ENCODE assay signal across 13 cellular contexts in the genomic region with DNA sequence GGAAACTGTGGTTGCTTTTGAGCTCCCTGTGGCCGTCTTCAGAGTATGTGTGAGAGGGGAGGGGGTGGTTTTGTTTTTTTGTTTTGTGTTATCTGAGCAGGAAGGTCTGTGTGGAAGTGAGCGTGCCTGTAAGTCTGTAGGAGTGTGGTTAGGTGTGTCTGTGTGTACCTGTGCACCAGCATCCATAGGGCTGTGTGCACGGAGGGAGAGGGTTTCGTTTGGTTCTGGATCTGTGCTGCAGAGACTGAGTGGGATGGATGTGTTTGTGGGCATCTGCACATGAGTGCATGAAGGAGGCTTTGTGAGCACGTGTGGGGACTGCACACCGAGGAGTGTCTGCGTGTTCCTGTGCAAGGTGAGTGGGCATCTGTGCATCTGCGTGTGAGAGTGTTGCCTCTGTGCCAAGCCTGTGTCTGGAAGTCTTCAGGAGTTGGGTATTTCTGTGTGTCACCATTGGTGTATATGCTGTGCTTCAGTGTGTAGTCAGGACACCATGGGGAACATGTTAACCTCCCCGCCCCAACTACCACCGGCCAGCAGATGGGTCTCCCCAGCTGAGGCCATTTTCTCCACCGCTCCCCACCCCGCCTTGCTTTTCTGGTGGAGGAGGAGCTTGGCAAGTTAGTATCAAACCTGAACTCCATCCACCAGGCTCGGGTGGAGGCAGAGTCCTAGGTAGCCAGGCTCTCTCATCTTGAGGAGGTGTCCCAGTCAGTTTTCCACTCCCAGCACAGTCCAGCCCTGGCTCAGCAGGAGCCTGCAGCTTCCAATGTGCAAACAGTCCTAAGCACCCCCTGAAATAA. TPM values are rescaled to one million over a fixed set of nuclear protein-coding genes. Genes with fewer than 3 reads are reported as not detected.
DNase-seq lines count a peak whose midpoint lies in the region; ATAC-seq, FAIRE-seq and TF ChIP-seq lines count a peak whose summit lies in the region.
"Had no signal": no experiment of that assay in that cellular context is flagged by ENCODE, and none has a peak within 500 bp of the region (broad histone marks: within the 10 kb centered on the region; RNA-seq: fewer than 3 reads in every experiment).

No MANE protein-coding gene starts in this region.

- H3K4me1 Mint-ChIP-seq in chondrocyte (ENCODE audit: low read depth) (peaks cover 13% of the 10 kb centered on the region), nephron (peaks cover 24% of the 10 kb centered on the region)

- no peaks in the 10 kb centered on the region for H3K9me3 Mint-ChIP-seq in chondrocyte (ENCODE audit: low read depth)
- H3K9me3 Mint-ChIP-seq in nephron = no peaks in the 10 kb centered on the region

- H3K9me3 ChIP-seq in BE2C (no peaks in the 10 kb centered on the region), HCT116 (ENCODE audit: control insufficient read depth in 1 of 2, insufficient read depth in 1 of 2, low read depth in 1 of 2, low read length in 2 of 2) (no peaks in the 10 kb centered on the region)

- no peaks in the 10 kb centered on the region for H3K9me2 ChIP-seq in HCT116 (ENCODE audit: insufficient read depth)

- H3K27me3 Mint-ChIP-seq in chondrocyte (ENCODE audit: low read depth) (peaks cover 85% of the 10 kb centered on the region), nephron (ENCODE audit: low read depth) (peaks cover 100% of the 10 kb centered on the region)

- H3K27me3 ChIP-seq in BE2C = no peaks in the 10 kb centered on the region
- H3K27me3 ChIP-seq in HCT116 (ENCODE audit: insufficient read depth, low read length) = peaks cover 12% of the 10 kb centered on the region; the same call in 1 of the 2 replicates

- FAIRE-seq in H54 (lab: Jason Lieb, UNC) = no peak
- FAIRE-seq: HepG2 had no signal

- H3K4me3 ChIP-seq in BE2C (ENCODE audit: low read depth, low read length) = peak overlapping the region; percentile 58
- H3K4me3 ChIP-seq in HCT116 (replicated peaks in 1 of 2; ENCODE audit: low read depth in 1 of 2, low read length in 2 of 2) = no peak overlapping the region

- TF ChIP-seq POLR2A in HCT116 (IDR thresholded peaks at IDR 0.05; ENCODE audit: borderline replicate concordance, extremely low read depth, insufficient read depth, insufficient read length) = no peak
- TF ChIP-seq POLR2A in H54 (IDR thresholded peaks at IDR 0.05; ENCODE audit: low read depth, low read length) = no peak

- H2AFZ ChIP-seq in HCT116 (ENCODE audit: low read depth, low read length, poor library complexity, severe bottlenecking) = no peak overlapping the region

- no peak overlapping the region for H3K27ac ChIP-seq in HCT116 (ENCODE audit: low read depth, low read length)
- H3K27ac ChIP-seq: skin epidermis had no signal

- H3K4me2 ChIP-seq in HCT116 (ENCODE audit: low read length) = no peak overlapping the region

- POLR2A ChIA-PET in HCT116 (lab: Charles Lee) = no interaction called here

- peak; percentile 13; the same call in 1 of the 2 replicates for ATAC-seq in HCT116
- ATAC-seq in GM19467 (IDR thresholded peaks at IDR 0.05; ENCODE audit: unreplicated experiment) = no peak
- ATAC-seq: HepG2 had no signal

- TF ChIP-seq RAD21 in HCT116 (IDR thresholded peaks at IDR 0.05; ENCODE audit: low read depth) = no peak

- H3K4me3 Mint-ChIP-seq in chondrocyte (ENCODE audit: unreplicated experiment) (peak overlapping the region; percentile 20), nephron (peak overlapping the region; percentile 2 to 49 (median 32))

- BruUV-seq in HCT116 (replicated peaks; lab: Mats Ljungman, UMichigan) = no TSS peak

- no peaks in the 10 kb centered on the region for H3K79me2 ChIP-seq in HCT116 (ENCODE audit: insufficient read depth, low read length)

- H3K36me3 ChIP-seq in BE2C (no peaks in the 10 kb centered on the region), HCT116 (ENCODE audit: control insufficient read depth in 1 of 2, insufficient read depth in 2 of 2, low read length in 2 of 2) (no peaks in the 10 kb centered on the region)

- no peak for TF ChIP-seq CTCF in BE2C (IDR thresholded peaks at IDR 0.05; ENCODE audit: low read depth, low read length)
- no peak for TF ChIP-seq CTCF in HCT116 (IDR thresholded peaks at IDR 0.05 in 2 of 3, conservative IDR thresholded peaks at IDR 0.05 in 1 of 3; ENCODE audit: borderline replicate concordance in 1 of 3, insufficient read depth in 1 of 3, low read depth in 2 of 3, low read length in 2 of 3)
- TF ChIP-seq CTCF in chondrocyte (IDR thresholded peaks at IDR 0.05) = no peak
- no peak for TF ChIP-seq CTCF in nephron (IDR thresholded peaks at IDR 0.05; ENCODE audit: unreplicated experiment in 3 of 3)

- H3K27ac Mint-ChIP-seq in chondrocyte (ENCODE audit: unreplicated experiment) = no peak overlapping the region
- no peak overlapping the region for H3K27ac Mint-ChIP-seq in nephron

- no peaks in the 10 kb centered on the region for H4K20me1 ChIP-seq in HCT116 (ENCODE audit: insufficient read depth)

- no peak overlapping the region for H3K9ac ChIP-seq in HCT116 (ENCODE audit: low read length)

- CTCF ChIA-PET in HCT116 (lab: Charles Lee) = interaction anchor here (1.7 to 2.0 kb wide), 2 partner anchors 18 to 29 kb away, joined by 5 to 8 read pairs; no protein-coding TSS in a partner anchor

- peaks cover 5% of the 10 kb centered on the region; the same call in 1 of the 2 replicates for H3K4me1 ChIP-seq in BE2C
- H3K4me1 ChIP-seq in HCT116 (ENCODE audit: control insufficient read depth in 1 of 2, insufficient read depth in 2 of 2, low read length in 2 of 2) = no peaks in the 10 kb centered on the region; a peak in 1 of 4 replicates

- RAD21 ChIA-PET in HCT116 (lab: Charles Lee; ENCODE audit: low non-redundant PET in 1 of 2, low total read pairs in 2 of 2, uncharacterized antibody in 2 of 2, unreplicated experiment in 2 of 2) = interaction anchor here in 1 of 2 experiments (1.0 kb wide), 1 partner anchor 18 kb away, joined by 4 read pairs; no protein-coding TSS in a partner anchor

- DNase-seq in BE2C (no peak), HCT116 (ENCODE audit: low read depth, low spot score) (no peak), chondrocyte (ENCODE audit: low spot score) (no peak), HK-2 (ENCODE audit: unreplicated experiment) (no peak), H54 (ENCODE audit: insufficient read length, low spot score) (no peak)
- DNase-seq in central memory CD4-positive, alpha-beta T cell = no peak
- DNase-seq: activated CD8-positive, alpha-beta memory T cell treated with anti-CD3 and anti-CD28 coated beads for 24 hours; erythroblast had no signal

- intact Hi-C loops in HCT116 (cut with micrococcal nuclease) = no loop called here

- H3K36me3 Mint-ChIP-seq in chondrocyte (ENCODE audit: low read depth) = peaks cover 5% of the 10 kb centered on the region
- peaks cover 3% of the 10 kb centered on the region for H3K36me3 Mint-ChIP-seq in nephron (ENCODE audit: low read depth)

TF ChIP-seq in HCT116, 20 proteins besides CTCF, POLR2A, EP300 and RAD21 (continues in another document):
- TF ChIP-seq, protein P1, sequence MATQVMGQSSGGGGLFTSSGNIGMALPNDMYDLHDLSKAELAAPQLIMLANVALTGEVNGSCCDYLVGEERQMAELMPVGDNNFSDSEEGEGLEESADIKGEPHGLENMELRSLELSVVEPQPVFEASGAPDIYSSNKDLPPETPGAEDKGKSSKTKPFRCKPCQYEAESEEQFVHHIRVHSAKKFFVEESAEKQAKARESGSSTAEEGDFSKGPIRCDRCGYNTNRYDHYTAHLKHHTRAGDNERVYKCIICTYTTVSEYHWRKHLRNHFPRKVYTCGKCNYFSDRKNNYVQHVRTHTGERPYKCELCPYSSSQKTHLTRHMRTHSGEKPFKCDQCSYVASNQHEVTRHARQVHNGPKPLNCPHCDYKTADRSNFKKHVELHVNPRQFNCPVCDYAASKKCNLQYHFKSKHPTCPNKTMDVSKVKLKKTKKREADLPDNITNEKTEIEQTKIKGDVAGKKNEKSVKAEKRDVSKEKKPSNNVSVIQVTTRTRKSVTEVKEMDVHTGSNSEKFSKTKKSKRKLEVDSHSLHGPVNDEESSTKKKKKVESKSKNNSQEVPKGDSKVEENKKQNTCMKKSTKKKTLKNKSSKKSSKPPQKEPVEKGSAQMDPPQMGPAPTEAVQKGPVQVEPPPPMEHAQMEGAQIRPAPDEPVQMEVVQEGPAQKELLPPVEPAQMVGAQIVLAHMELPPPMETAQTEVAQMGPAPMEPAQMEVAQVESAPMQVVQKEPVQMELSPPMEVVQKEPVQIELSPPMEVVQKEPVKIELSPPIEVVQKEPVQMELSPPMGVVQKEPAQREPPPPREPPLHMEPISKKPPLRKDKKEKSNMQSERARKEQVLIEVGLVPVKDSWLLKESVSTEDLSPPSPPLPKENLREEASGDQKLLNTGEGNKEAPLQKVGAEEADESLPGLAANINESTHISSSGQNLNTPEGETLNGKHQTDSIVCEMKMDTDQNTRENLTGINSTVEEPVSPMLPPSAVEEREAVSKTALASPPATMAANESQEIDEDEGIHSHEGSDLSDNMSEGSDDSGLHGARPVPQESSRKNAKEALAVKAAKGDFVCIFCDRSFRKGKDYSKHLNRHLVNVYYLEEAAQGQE (IDR thresholded peaks at IDR 0.05; ENCODE audit: low read depth) = no peak
- TF ChIP-seq CBX3 (IDR thresholded peaks at IDR 0.05; ENCODE audit: low read depth) = no peak
- no peak for TF ChIP-seq EGR1 (IDR thresholded peaks at IDR 0.05; ENCODE audit: low read depth)
- TF ChIP-seq EZH2phosphoT487 (IDR thresholded peaks at IDR 0.05; ENCODE audit: borderline replicate concordance) = no peak
- TF ChIP-seq CEBPB (IDR thresholded peaks at IDR 0.05; ENCODE audit: low read depth) = no peak
- TF ChIP-seq, protein P2, sequence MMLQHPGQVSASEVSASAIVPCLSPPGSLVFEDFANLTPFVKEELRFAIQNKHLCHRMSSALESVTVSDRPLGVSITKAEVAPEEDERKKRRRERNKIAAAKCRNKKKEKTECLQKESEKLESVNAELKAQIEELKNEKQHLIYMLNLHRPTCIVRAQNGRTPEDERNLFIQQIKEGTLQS (IDR thresholded peaks at IDR 0.05) = no peak
- TF ChIP-seq, protein P3, sequence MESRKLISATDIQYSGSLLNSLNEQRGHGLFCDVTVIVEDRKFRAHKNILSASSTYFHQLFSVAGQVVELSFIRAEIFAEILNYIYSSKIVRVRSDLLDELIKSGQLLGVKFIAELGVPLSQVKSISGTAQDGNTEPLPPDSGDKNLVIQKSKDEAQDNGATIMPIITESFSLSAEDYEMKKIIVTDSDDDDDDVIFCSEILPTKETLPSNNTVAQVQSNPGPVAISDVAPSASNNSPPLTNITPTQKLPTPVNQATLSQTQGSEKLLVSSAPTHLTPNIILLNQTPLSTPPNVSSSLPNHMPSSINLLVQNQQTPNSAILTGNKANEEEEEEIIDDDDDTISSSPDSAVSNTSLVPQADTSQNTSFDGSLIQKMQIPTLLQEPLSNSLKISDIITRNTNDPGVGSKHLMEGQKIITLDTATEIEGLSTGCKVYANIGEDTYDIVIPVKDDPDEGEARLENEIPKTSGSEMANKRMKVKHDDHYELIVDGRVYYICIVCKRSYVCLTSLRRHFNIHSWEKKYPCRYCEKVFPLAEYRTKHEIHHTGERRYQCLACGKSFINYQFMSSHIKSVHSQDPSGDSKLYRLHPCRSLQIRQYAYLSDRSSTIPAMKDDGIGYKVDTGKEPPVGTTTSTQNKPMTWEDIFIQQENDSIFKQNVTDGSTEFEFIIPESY (IDR thresholded peaks at IDR 0.05; ENCODE audit: extremely low read depth, insufficient replicate concordance, low read length) = no peak

RNA-seq across cellular contexts. Expression of a gene that starts 7.1 kb away (rescaled TPM):
- polyA plus RNA-seq in BE2C (2012; ENCODE audit: insufficient read depth, insufficient read length, low read depth) = 6.1 TPM
- total RNA-seq in HCT116 (2021; ENCODE audit: unreplicated experiment) (not detected), chondrocyte (not detected in 3 replicates)
- polyA plus RNA-seq in HCT116 (2012) = 0.09 and 0.42 TPM in 2 replicates
- total RNA-seq: aorta had no signal
